In genomic region chrX:155954793-155955192, GRCh38 we compare ENCODE assay signal across 36 cellular contexts. TPM values are rescaled to one million over a fixed set of nuclear protein-coding genes. Genes with fewer than 3 reads are reported as not detected.
"Had no signal": no experiment of that assay in that cellular context is flagged by ENCODE, and none has a peak within 500 bp of the region (broad histone marks: within the 10 kb centered on the region; RNA-seq: fewer than 3 reads in every experiment).

No MANE protein-coding gene starts in this region.

- H3K27ac ChIP-seq: PC-9, RWPE1, SJCRH30, SK-N-MC had no signal

- ATAC-seq: Panc1, Right ventricle myocardium inferior, SK-N-SH treated with all-trans-retinoic acid at 6 μM for 48 hours, T-cell had no signal

- DNase-seq: Karpas-422, MM.1S, NCI-H1048, NCI-H1092 treated with DMSO at 0.1 percent for 48 hours, NCI-H1105 treated with DMSO at 0.1 percent for 48 hours, NCI-H1417, NCI-H1436, NCI-H146, NCI-H1694, NCI-H187, NCI-H1930, NCI-H2029 treated with DMSO at 0.1 percent for 48 hours, NCI-H2081 treated with DMSO at 0.1 percent for 48 hours, NCI-H2107, NCI-H2171, NCI-H226, NCI-H446 treated with DMSO at 0.1 percent for 48 hours, NCI-H510A, NCI-H524, NCI-H526, NCI-H69, NCI-H748 treated with DMSO at 0.1 percent for 48 hours, NCI-H82, PC-9, SHP77, SIG-M5, SJCRH30, T-cell had no signal

- H3K4me1 Mint-ChIP-seq: T-cell had no signal

- H3K27ac Mint-ChIP-seq: T-cell had no signal

- H3K4me3 ChIP-seq: PC-9, SJCRH30, SK-N-MC had no signal

- H3K9me3 Mint-ChIP-seq: T-cell had no signal

- H3K36me3 Mint-ChIP-seq: T-cell had no signal

- H3K4me1 ChIP-seq: SJCRH30 had no signal

- FAIRE-seq: RCC 7860 had no signal

- H3K4me3 Mint-ChIP-seq: T-cell had no signal

- H3K27me3 ChIP-seq: SJCRH30 had no signal

- H3K4me2 ChIP-seq: PC-9 had no signal

- H3K9me3 ChIP-seq: SJCRH30 had no signal

- H2AFZ ChIP-seq: PC-9 had no signal

- H3K36me3 ChIP-seq: SJCRH30 had no signal

- H3K27me3 Mint-ChIP-seq: T-cell had no signal

RNA-seq across cellular contexts. Expression of gene IL9R, which starts 42.7 kb away (rescaled TPM):
- total RNA-seq: LHCN-M2, Right ventricle myocardium inferior, SJCRH30, SK-MEL-5 had no signal
